Comparison of ENCODE assay signal across 20 cellular contexts in genomic region chr14:105689722-105690121, GRCh38.
"Had no signal": no experiment of that assay in that cellular context is flagged by ENCODE, and none has a peak within 500 bp of the region (broad histone marks: within the 10 kb centered on the region; RNA-seq: fewer than 3 reads in every experiment).

No MANE protein-coding gene starts in this region.

- H3K27ac Mint-ChIP-seq: activated naive CD4-positive, alpha-beta T cell treated with anti-CD3 and anti-CD28 coated beads, Interleukin-2, amount 10 ng/mL, durations not matched to agents 7 days and 5 days; brain; nephron progenitor cell had no signal

- H3K27me3 ChIP-seq: foreskin keratinocyte, stomach, tibial nerve had no signal

- H3K4me3 Mint-ChIP-seq: activated naive CD4-positive, alpha-beta T cell treated with anti-CD3 and anti-CD28 coated beads, Interleukin-2, amount 10 ng/mL, durations not matched to agents 7 days and 5 days; brain; immature natural killer cell; nephron progenitor cell had no signal

- H3K9me3 ChIP-seq: stomach, suprapubic skin, tibial nerve had no signal

- H3K9me3 Mint-ChIP-seq: immature natural killer cell had no signal

- H3K9ac ChIP-seq: parathyroid adenoma had no signal

- H3K79me2 ChIP-seq: parathyroid adenoma had no signal

- H3K36me3 ChIP-seq: stomach, suprapubic skin, tibial nerve, WERI-Rb-1 had no signal

- ATAC-seq: foreskin keratinocyte, left lobe of liver, right cardiac atrium had no signal

- H3K36me3 Mint-ChIP-seq: activated naive CD4-positive, alpha-beta T cell treated with anti-CD3 and anti-CD28 coated beads, Interleukin-2, amount 10 ng/mL, durations not matched to agents 7 days and 5 days; immature natural killer cell had no signal

- H3K27ac ChIP-seq: foreskin keratinocyte, parathyroid adenoma, stomach, suprapubic skin, tibial nerve, WERI-Rb-1 had no signal

- H2AFZ ChIP-seq: parathyroid adenoma had no signal

- H3K4me3 ChIP-seq: lung, stomach, suprapubic skin, tibial nerve had no signal

- H3K4me1 Mint-ChIP-seq: activated naive CD4-positive, alpha-beta T cell treated with anti-CD3 and anti-CD28 coated beads, Interleukin-2, amount 10 ng/mL, durations not matched to agents 7 days and 5 days; brain; immature natural killer cell; nephron progenitor cell had no signal

- DNase-seq: activated CD4-positive, alpha-beta T cell treated with anti-CD3 and anti-CD28 coated beads for 1 hour; activated effector memory CD4-positive, alpha-beta T cell treated with anti-CD3 and anti-CD28 coated beads, Interleukin-2, amount 50 U/mL, for 16 hours; activated naive CD4-positive, alpha-beta T cell treated with anti-CD3 and anti-CD28 coated beads, Interleukin-2, amount 10 ng/mL, durations not matched to agents 7 days and 5 days; anterior cingulate cortex; dermis blood vessel endothelial cell; effector CD8-positive, alpha-beta T cell; foreskin keratinocyte; immature natural killer cell; nephron progenitor cell; right cardiac atrium; stimulated activated CD4-positive, alpha-beta T cell treated with anti-CD3 and anti-CD28 coated beads, Interleukin-4, amount 100 ng/mL, for 24 hours; stomach; T-helper 2 cell; WERI-Rb-1 had no signal

- H3K4me1 ChIP-seq: foreskin keratinocyte, parathyroid adenoma, stomach, suprapubic skin, tibial nerve had no signal
